In the genomic region with DNA sequence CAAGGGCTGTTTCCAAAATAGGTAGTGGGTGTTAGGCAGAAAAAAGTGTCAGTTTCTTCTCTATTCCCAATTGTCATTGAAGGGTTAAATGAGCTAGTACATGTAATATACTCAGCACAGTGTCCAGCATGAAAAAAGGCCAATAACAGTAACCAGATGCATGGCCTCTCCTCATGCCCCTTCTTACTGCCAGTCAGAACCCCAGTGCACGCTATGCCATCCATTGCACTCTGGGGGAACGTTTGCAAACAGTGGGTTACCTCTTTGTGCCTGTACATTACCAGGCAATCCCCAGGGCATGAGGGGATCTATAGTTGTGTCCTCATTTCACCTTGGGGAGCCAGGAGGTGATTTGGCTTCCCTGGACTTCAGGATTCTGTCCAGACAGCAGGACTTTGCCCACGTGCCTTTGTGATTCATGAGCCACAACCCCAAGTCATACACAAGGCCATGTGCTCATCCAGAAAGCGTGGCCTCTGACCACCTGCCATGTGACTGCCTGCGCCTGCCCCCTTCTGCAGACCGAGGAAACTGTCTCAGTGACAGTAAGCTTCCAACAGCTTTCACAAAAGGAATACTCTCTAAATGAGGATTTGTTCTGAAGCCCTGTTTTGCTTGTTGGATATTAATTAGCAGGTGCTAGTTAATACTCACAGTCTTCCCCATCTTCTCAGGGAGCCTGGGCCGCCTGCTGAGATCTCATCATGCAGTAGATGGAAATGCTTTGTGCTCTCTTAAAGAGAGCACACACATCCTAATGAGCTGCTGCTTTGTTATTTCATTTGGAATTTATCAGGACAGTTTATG, we compare ENCODE assay signal across 1 cellular context.
TF ChIP-seq lines count a peak whose summit lies in the region.

No MANE protein-coding gene starts in this region.

TF ChIP-seq in GM12878, 131 proteins besides CTCF, POLR2A, EP300 and RAD21 (continued from another document):
- TF ChIP-seq ZNF592 (IDR thresholded peaks at IDR 0.05) (peak; percentile 56; the same call in 1 of the 2 replicates), USF2 (IDR thresholded peaks at IDR 0.05; ENCODE audit: borderline replicate concordance, low read depth, low read length) (peak; percentile 45; the same call in 1 of the 2 replicates), BCL3 (IDR thresholded peaks at IDR 0.05; ENCODE audit: borderline replicate concordance, insufficient read depth, low read depth, low read length, poor library complexity, severe bottlenecking) (no peak), ZBTB33 (IDR thresholded peaks at IDR 0.05) (no peak), ZNF207 (IDR thresholded peaks at IDR 0.05; ENCODE audit: borderline replicate concordance) (no peak), CHD1 (IDR thresholded peaks at IDR 0.05; ENCODE audit: low read depth, low read length) (no peak), CEBPZ (IDR thresholded peaks at IDR 0.05; ENCODE audit: low read depth, low read length) (no peak), RAD51 (IDR thresholded peaks at IDR 0.05) (peak; percentile 75), ESRRA (IDR thresholded peaks at IDR 0.05; ENCODE audit: low read length) (no peak), ZNF24 (IDR thresholded peaks at IDR 0.05) (no peak), SIN3A (IDR thresholded peaks at IDR 0.05; ENCODE audit: low read depth, low read length) (no peak), IRF4 (IDR thresholded peaks at IDR 0.05; ENCODE audit: low read depth, low read length) (no peak), ZNF622 (IDR thresholded peaks at IDR 0.05) (no peak), DPF2 (IDR thresholded peaks at IDR 0.05) (no peak), BCLAF1 (IDR thresholded peaks at IDR 0.05) (no peak), MYB (IDR thresholded peaks at IDR 0.05; ENCODE audit: borderline replicate concordance, low read depth, low read length) (no peak), SUZ12 (IDR thresholded peaks at IDR 0.05; ENCODE audit: unreplicated experiment) (no peak), MEF2B (IDR thresholded peaks at IDR 0.05; ENCODE audit: partially characterized antibody, poor library complexity, severe bottlenecking) (peak; percentile 25), TCF7 (IDR thresholded peaks at IDR 0.05; ENCODE audit: borderline replicate concordance) (no peak)
